ENCODE assay signal across 30 cellular contexts in the genomic region with DNA sequence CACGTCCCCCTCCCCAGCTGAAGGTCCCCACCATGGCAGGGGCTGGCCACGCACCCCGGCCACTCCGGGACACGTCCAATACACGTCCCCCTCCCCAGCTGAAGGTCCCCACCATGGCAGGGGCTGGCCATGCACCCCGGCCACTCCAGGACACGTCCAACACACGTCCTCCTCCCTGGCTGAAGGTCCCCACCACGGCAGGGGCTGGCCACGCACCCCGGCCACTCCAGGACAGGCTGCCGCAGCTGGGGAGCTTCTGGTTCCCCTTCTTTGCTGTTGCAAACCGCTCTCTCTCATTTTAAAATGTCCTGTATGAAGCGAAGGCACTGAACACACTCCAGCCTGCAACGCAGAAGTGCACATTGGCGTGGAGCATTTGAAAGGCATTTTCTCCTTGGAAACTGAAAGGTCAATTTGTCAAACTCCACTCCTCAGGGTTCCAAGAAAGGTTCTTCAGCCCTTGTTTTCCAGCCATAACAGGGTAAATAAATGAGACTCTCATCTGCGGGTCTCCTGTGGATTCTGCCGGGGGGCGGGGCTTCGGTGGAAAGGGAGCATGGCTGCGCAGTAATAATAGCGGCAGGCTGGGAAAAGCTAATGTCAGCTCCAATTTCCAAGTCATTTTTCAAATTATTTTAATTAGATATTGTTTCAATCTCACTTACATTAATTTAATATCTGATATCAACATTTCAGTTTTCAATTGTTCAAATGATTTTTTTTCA.
"Had no signal": no experiment of that assay in that cellular context is flagged by ENCODE, and none has a peak within 500 bp of the region (broad histone marks: within the 10 kb centered on the region; RNA-seq: fewer than 3 reads in every experiment).

No MANE protein-coding gene starts in this region.

- H3K36me3 ChIP-seq: esophagus muscularis mucosa, gastroesophageal sphincter, heart left ventricle, prostate gland, right atrium auricular region, suprapubic skin, thyroid gland, vagina had no signal

- H3K27ac ChIP-seq: dorsolateral prefrontal cortex, esophagus muscularis mucosa, foreskin keratinocyte, gastroesophageal sphincter, heart left ventricle, parathyroid adenoma, prostate gland, right atrium auricular region, suprapubic skin, thyroid gland, vagina had no signal

- FAIRE-seq: colon, endothelial cell of umbilical vein, keratinocyte had no signal

- ATAC-seq: foreskin keratinocyte; gastroesophageal sphincter; heart left ventricle; left lobe of liver; mucosa of descending colon; naive thymus-derived CD4-positive, alpha-beta T cell; sciatic nerve; stimulated activated naive CD8-positive, alpha-beta T cell treated with anti-CD3 and anti-CD28 coated beads, Interleukin-15, amount 100 ng/mL, for 72 hours had no signal

- H3K4me3 ChIP-seq: dorsolateral prefrontal cortex, esophagus muscularis mucosa, gastroesophageal sphincter, heart left ventricle, lung, mucosa of descending colon, prostate gland, right atrium auricular region, smooth muscle cell, suprapubic skin, thyroid gland, vagina had no signal

- DNase-seq: effector CD4-positive, alpha-beta T cell; foreskin keratinocyte; heart left ventricle; hippocampal formation; immature natural killer cell; mucosa of descending colon; naive thymus-derived CD4-positive, alpha-beta T cell; stimulated activated CD4-positive, alpha-beta T cell treated with anti-CD3 and anti-CD28 coated beads, Interleukin-12 subunit alpha, Interleukin-12 subunit beta, amount 100 ng/mL, for 4 hours; stimulated activated CD4-positive, alpha-beta T cell treated with anti-CD3 and anti-CD28 coated beads, Interleukin-1b, Interleukin-23, amount 100 ng/mL, for 48 hours; stimulated activated CD4-positive, alpha-beta T cell treated with anti-CD3 and anti-CD28 coated beads, Interleukin-4, amount 100 ng/mL, for 1 hour; stimulated activated CD8-positive, alpha-beta memory T cell treated with anti-CD3 and anti-CD28 coated beads, Interleukin-4, amount 100 ng/mL, for 48 hours; stimulated activated naive CD4-positive, alpha-beta T cell; stimulated activated naive CD8-positive, alpha-beta T cell treated with anti-CD3 and anti-CD28 coated beads, Interleukin-15, amount 100 ng/mL, for 72 hours; thyroid gland; trophoblast cell had no signal

- H3K9me3 ChIP-seq: prostate gland, thyroid gland, vagina had no signal

- H3K4me1 ChIP-seq: esophagus muscularis mucosa, foreskin keratinocyte, gastroesophageal sphincter, heart left ventricle, parathyroid adenoma, prostate gland, right atrium auricular region, suprapubic skin, thyroid gland, vagina had no signal

- H3K9ac ChIP-seq: parathyroid adenoma had no signal
